ENCODE assay signal across 8 cellular contexts in the genomic region with DNA sequence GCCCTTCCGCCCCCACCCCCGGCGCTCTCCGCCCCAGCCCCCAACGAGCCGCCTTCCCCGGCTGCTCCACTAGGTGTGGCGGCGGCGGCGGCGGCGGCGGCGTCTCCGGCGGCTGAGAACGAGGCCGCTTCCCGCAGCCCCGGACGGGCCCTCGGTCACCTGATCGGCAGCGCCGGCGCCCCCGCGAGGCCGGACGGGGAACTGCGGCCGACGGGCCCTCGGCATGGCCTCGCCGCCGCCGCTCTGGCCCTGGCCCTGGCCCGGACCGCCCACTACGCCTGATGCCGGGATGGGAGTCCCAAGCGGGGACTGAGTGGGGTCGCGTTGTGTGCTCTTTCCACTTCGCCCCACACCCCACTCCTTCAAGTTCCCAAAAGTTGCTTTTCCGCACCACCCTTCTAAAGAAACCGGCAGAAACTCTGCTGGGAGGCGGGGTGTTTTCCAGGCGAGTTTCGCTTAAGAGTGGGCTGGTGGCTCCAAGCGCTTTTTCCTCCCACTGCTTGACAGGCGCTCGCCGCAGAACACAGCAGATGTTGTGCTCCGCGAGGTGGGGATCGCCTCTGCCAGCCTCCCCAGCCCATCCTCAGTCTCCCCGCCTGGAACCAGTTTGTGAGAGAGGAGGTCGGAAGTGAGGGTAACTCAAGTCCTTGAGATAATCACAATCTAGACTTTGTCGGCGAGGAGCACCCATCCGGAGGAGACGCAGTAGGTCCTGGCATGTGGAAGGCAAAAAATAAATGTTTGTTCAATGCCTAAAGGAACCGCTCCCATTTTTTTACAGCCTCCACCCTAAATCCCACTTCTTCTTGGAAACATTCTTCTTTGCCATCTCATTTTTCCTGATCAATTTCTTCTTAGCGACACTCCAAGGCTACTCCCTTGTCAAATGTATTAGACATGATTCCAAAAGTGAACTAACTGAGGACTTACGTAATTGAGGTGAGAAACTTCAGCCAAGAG. TPM values are rescaled to one million over a fixed set of nuclear protein-coding genes. Genes with fewer than 3 reads are reported as not detected.
DNase-seq lines count a peak whose midpoint lies in the region; ATAC-seq and TF ChIP-seq lines count a peak whose summit lies in the region.

Gene NCKAP1, minus strand, starts transcription at position 117 of the 960 bp plus-strand sequence. CDS start 358 bp downstream, outside the sequence.

- peaks cover 37% of the 10 kb centered on the region for H3K4me1 ChIP-seq in CD4-positive, alpha-beta memory T cell (ENCODE audit: insufficient read depth, low read length)
- H3K4me1 ChIP-seq in muscle layer of duodenum (ENCODE audit: control insufficient read depth in 1 of 2, insufficient read depth in 2 of 2, low read length in 2 of 2): peaks cover 15 to 26% of the 10 kb centered on the region in 2 donors

- H3K27me3 Mint-ChIP-seq in CD4-positive, alpha-beta memory T cell: peaks cover 22 to 28% of the 10 kb centered on the region in 2 donors
- H3K27me3 Mint-ChIP-seq in activated T-helper 17 cell treated with anti-CD3 and anti-CD28 coated beads, Interleukin-2, amount 50 U/mL, for 72 hours: peaks cover 35% of the 10 kb centered on the region

- no peaks in the 10 kb centered on the region for H3K9me3 ChIP-seq in CD4-positive, alpha-beta memory T cell (ENCODE audit: control insufficient read depth in 1 of 2, low read length in 2 of 2)
- H3K9me3 ChIP-seq in muscle layer of duodenum (ENCODE audit: control insufficient read depth in 1 of 2, low read length in 2 of 2): no peaks in the 10 kb centered on the region

- peak within 1 kb of the TSS; percentile 2 to 66 for H3K4me3 ChIP-seq in CD4-positive, alpha-beta memory T cell (ENCODE audit: low read length in 2 of 2)
- peak within 1 kb of the TSS; percentile 80 to 82 for H3K4me3 ChIP-seq in muscle layer of duodenum (ENCODE audit: low read depth in 1 of 2, low read length in 2 of 2)

- no peaks in the 10 kb centered on the region for H3K36me3 ChIP-seq in CD4-positive, alpha-beta memory T cell (ENCODE audit: insufficient read depth, low read length)
- peaks cover 0 to 14% of the 10 kb centered on the region in 2 donors for H3K36me3 ChIP-seq in muscle layer of duodenum (ENCODE audit: control insufficient read depth in 1 of 2, insufficient read depth in 2 of 2, low read length in 2 of 2)

- H3K27me3 ChIP-seq in CD4-positive, alpha-beta memory T cell (ENCODE audit: insufficient read depth, low read length): peaks cover 13% of the 10 kb centered on the region
- no peaks in the 10 kb centered on the region for H3K27me3 ChIP-seq in muscle layer of duodenum (ENCODE audit: low read depth, low read length)

- peak within 1 kb of the TSS; percentile 83 to 96 (median 87) for H3K4me3 Mint-ChIP-seq in CD4-positive, alpha-beta memory T cell
- H3K4me3 Mint-ChIP-seq in activated T-helper 17 cell treated with anti-CD3 and anti-CD28 coated beads, Interleukin-2, amount 50 U/mL, for 72 hours: peak within 1 kb of the TSS; percentile 90

- intact Hi-C loops in CD4-positive, alpha-beta memory T cell (cut with micrococcal nuclease): loop anchor here (1.0 to 5.0 kb wide), 5 partner anchors 40 to 1146 kb away; partner anchors contain the start of genes DNAJC10, DUSP19, ITPRID2 and NUP35

- POLR2A ChIA-PET in CD4-positive, alpha-beta memory T cell (lab: Charles Lee; ENCODE audit: partially characterized antibody): interaction anchor here (1.2 to 1.3 kb wide), 2 partner anchors 40 to 85 kb away, joined by 3 to 11 read pairs; partner anchors contain the start of genes DUSP19 and NUP35

- peaks cover 0 to 1% (median 0%) of the 10 kb centered on the region in 8 donors for H3K9me3 Mint-ChIP-seq in CD4-positive, alpha-beta memory T cell
- no peaks in the 10 kb centered on the region for H3K9me3 Mint-ChIP-seq in activated T-helper 17 cell treated with anti-CD3 and anti-CD28 coated beads, Interleukin-2, amount 50 U/mL, for 72 hours

- DNase-seq in CD4-positive, alpha-beta memory T cell: peak; percentile 83 to 86 (median 85)
- peak; percentile 87 for DNase-seq in fibroblast of gingiva (ENCODE audit: low read depth)
- peak; percentile 58 to 60 for DNase-seq in stimulated activated CD8-positive, alpha-beta memory T cell treated with anti-CD3 and anti-CD28 coated beads, Interleukin-7, amount 100 ng/mL, for 1 hour (ENCODE audit: low read depth in 2 of 2)

- no peak within 1 kb of the TSS for H3K27ac ChIP-seq in CD4-positive, alpha-beta memory T cell (ENCODE audit: low read depth, low read length)
- peak within 1 kb of the TSS; percentile 95 for H3K27ac ChIP-seq in muscle layer of duodenum (ENCODE audit: low read length)

- ATAC-seq in GM19438 (IDR thresholded peaks at IDR 0.05; ENCODE audit: low read depth, unreplicated experiment) (peak; percentile 85), HG03565 (IDR thresholded peaks at IDR 0.05; ENCODE audit: unreplicated experiment) (peak; percentile 64)
- peak; percentile 89 for ATAC-seq in activated T-helper 17 cell treated with anti-CD3 and anti-CD28 coated beads, Interleukin-2, amount 50 U/mL, for 72 hours (replicated peaks)

- peak within 1 kb of the TSS; percentile 57 to 87 (median 72) for H3K27ac Mint-ChIP-seq in CD4-positive, alpha-beta memory T cell
- peak within 1 kb of the TSS; percentile 85 for H3K27ac Mint-ChIP-seq in activated T-helper 17 cell treated with anti-CD3 and anti-CD28 coated beads, Interleukin-2, amount 50 U/mL, for 72 hours

- peaks cover 26 to 38% (median 31%) of the 10 kb centered on the region in 4 donors for H3K4me1 Mint-ChIP-seq in CD4-positive, alpha-beta memory T cell
- H3K4me1 Mint-ChIP-seq in activated T-helper 17 cell treated with anti-CD3 and anti-CD28 coated beads, Interleukin-2, amount 50 U/mL, for 72 hours: peaks cover 13% of the 10 kb centered on the region

- CTCF ChIA-PET in CD4-positive, alpha-beta memory T cell (lab: Charles Lee; ENCODE audit: partially characterized antibody): interaction anchor here (0.9 to 1.4 kb wide), 2 partner anchors 26 to 38 kb away, joined by 3 to 4 read pairs; no protein-coding TSS in a partner anchor

- H3K36me3 Mint-ChIP-seq in CD4-positive, alpha-beta memory T cell: no peaks in the 10 kb centered on the region
- no peaks in the 10 kb centered on the region for H3K36me3 Mint-ChIP-seq in activated T-helper 17 cell treated with anti-CD3 and anti-CD28 coated beads, Interleukin-2, amount 50 U/mL, for 72 hours (ENCODE audit: low read depth)

TF ChIP-seq in PFSK-1, 5 proteins besides CTCF, POLR2A, EP300 and RAD21:
- TF ChIP-seq TAF1 (IDR thresholded peaks at IDR 0.05; ENCODE audit: borderline replicate concordance, insufficient read depth, low read length) (peak; percentile 68; the same call in 1 of the 2 replicates), FOXP2 (optimal IDR thresholded peaks at IDR 0.05; ENCODE audit: borderline replicate concordance, extremely low read depth, extremely low read length, insufficient read depth) (peak; percentile 78), REST (IDR thresholded peaks at IDR 0.05; ENCODE audit: insufficient read depth in 1 of 2, low read depth in 2 of 2, low read length in 2 of 2) (0 out of 4 replicates have a peak, but pooled peaks of 1 of the 2 experiments have one; percentile 8), SIN3A (IDR thresholded peaks at IDR 0.05; ENCODE audit: borderline replicate concordance, insufficient read depth, low read length) (no peak), POLR2AphosphoS5 (IDR thresholded peaks at IDR 0.05; ENCODE audit: low read depth, low read length) (peak; percentile 39; the same call in 1 of the 2 replicates)

RNA-seq across cellular contexts. Expression of gene NCKAP1, which starts in this region (rescaled TPM):
- 1 to 10 TPM; 4.9 to 6.3 TPM for total RNA-seq in CD4-positive, alpha-beta memory T cell
- polyA plus RNA-seq in CD4-positive, alpha-beta memory T cell: 1 to 10 TPM in 1 of 2 donors, under 1 TPM in 1; 0.24 to 1.5 TPM
- 63.7 TPM for polyA plus RNA-seq in PFSK-1 (2012; ENCODE audit: insufficient read length, low read depth)
- total RNA-seq in activated T-helper 17 cell treated with anti-CD3 and anti-CD28 coated beads, Interleukin-2, amount 50 U/mL, for 72 hours: 1 to 10 TPM; 7.6 to 8.4 TPM
